1 cellular context compared by ENCODE assay signal in the genomic region with DNA sequence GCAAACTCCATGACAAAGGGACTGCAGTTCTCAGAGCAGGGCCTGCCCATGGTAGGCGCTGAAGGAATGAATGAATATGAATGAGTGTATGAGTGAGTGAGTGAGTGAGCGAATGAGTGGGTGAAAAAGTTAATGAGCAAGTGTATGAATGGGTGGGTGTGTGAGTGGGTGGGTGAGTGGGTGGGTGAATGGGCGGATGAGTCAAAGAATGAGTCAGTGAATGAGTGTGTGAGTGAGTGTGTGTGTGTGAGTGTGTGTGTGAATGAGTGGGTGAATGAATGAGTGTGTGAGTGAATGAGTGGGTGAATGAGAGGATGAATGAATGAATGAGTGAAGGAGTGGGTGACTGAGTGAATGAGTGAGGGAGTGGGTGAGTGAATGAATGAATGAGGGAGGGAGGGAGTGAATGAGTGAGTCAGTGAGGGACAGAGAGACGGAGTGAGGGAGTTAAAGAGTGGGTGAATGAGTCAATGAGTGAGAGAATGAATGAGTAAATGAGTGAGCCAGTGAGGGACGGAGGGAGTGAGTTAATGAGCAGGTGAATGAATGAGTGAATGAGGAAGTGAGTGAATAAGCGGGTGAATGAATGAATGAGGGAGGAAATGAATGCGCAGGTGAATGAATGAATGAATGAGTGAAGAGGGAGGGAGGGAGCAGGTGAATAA.
TF ChIP-seq lines count a peak whose summit lies in the region.

No MANE protein-coding gene starts in this region.

TF ChIP-seq in K562, 482 proteins besides CTCF, POLR2A, EP300 and RAD21 (continued from another document and continues in another):
- TF ChIP-seq, protein P1, sequence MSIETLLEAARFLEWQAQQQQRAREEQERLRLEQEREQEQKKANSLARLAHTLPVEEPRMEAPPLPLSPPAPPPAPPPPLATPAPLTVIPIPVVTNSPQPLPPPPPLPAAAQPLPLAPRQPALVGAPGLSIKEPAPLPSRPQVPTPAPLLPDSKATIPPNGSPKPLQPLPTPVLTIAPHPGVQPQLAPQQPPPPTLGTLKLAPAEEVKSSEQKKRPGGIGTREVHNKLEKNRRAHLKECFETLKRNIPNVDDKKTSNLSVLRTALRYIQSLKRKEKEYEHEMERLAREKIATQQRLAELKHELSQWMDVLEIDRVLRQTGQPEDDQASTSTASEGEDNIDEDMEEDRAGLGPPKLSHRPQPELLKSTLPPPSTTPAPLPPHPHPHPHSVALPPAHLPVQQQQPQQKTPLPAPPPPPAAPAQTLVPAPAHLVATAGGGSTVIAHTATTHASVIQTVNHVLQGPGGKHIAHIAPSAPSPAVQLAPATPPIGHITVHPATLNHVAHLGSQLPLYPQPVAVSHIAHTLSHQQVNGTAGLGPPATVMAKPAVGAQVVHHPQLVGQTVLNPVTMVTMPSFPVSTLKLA (conservative IDR thresholded peaks at IDR 0.05), result no peak
- TF ChIP-seq OTX1 (CRISPR knock-in tag; IDR thresholded peaks at IDR 0.05) (peak; percentile 68; the same call in 1 of the 2 replicates), ZNF444 (CRISPR knock-in tag; IDR thresholded peaks at IDR 0.05) (no peak), ZNF507 (tag; conservative IDR thresholded peaks at IDR 0.05) (no peak), TAF15 (IDR thresholded peaks at IDR 0.05; ENCODE audit: low read depth, low read length) (no peak), ZFP1 (CRISPR knock-in tag; IDR thresholded peaks at IDR 0.05) (no peak), ZNF696 (CRISPR knock-in tag; conservative IDR thresholded peaks at IDR 0.05) (no peak), FOXA1 (IDR thresholded peaks at IDR 0.05; ENCODE audit: borderline replicate concordance) (no peak), COPS2 (conservative IDR thresholded peaks at IDR 0.05) (no peak), NR4A1 (CRISPR knock-in tag; IDR thresholded peaks at IDR 0.05) (no peak), NR4A1 (tag; IDR thresholded peaks at IDR 0.05) (no peak), BACH1 (tag; IDR thresholded peaks at IDR 0.05) (no peak), TAL1 (IDR thresholded peaks at IDR 0.05) (peak; percentile 22; the same call in 1 of the 2 replicates), PHF20 (IDR thresholded peaks at IDR 0.05; ENCODE audit: partially characterized antibody) (peak; percentile 43), THRAP3 (IDR thresholded peaks at IDR 0.05; ENCODE audit: borderline replicate concordance) (no peak), ZNF384 (IDR thresholded peaks at IDR 0.05; ENCODE audit: low read depth, low read length) (no peak), ZFX (CRISPR knock-in tag; IDR thresholded peaks at IDR 0.05) (no peak), GTF2F1 (IDR thresholded peaks at IDR 0.05; ENCODE audit: low read depth, low read length) (no peak), CCNT2 (IDR thresholded peaks at IDR 0.05; ENCODE audit: borderline replicate concordance, extremely low read depth, insufficient read length, low read depth, low read length) (no peak), MTA2 (IDR thresholded peaks at IDR 0.05; ENCODE audit: low read depth) (no peak), CBX3 (IDR thresholded peaks at IDR 0.05; ENCODE audit: borderline replicate concordance in 1 of 2, low read length in 2 of 2) (no peak), CBFA2T3 (IDR thresholded peaks at IDR 0.05) (no peak), KDM2B (CRISPR knock-in tag; IDR thresholded peaks at IDR 0.05) (no peak), MYBL2 (IDR thresholded peaks at IDR 0.05; ENCODE audit: low read depth) (peak; percentile 12; the same call in 1 of the 2 replicates), MYBL2 (CRISPR knock-in tag; IDR thresholded peaks at IDR 0.05; ENCODE audit: borderline replicate concordance) (no peak), ZNF311 (CRISPR knock-in tag; IDR thresholded peaks at IDR 0.05) (no peak), SAP30 (IDR thresholded peaks at IDR 0.05; ENCODE audit: borderline replicate concordance, insufficient read depth, low read depth, low read length, poor library complexity, severe bottlenecking) (no peak), SOX6 (IDR thresholded peaks at IDR 0.05) (no peak), ZNF133 (CRISPR knock-in tag; IDR thresholded peaks at IDR 0.05) (no peak), RB1 (IDR thresholded peaks at IDR 0.05; ENCODE audit: low read depth) (no peak)
- TF ChIP-seq, protein P2, sequence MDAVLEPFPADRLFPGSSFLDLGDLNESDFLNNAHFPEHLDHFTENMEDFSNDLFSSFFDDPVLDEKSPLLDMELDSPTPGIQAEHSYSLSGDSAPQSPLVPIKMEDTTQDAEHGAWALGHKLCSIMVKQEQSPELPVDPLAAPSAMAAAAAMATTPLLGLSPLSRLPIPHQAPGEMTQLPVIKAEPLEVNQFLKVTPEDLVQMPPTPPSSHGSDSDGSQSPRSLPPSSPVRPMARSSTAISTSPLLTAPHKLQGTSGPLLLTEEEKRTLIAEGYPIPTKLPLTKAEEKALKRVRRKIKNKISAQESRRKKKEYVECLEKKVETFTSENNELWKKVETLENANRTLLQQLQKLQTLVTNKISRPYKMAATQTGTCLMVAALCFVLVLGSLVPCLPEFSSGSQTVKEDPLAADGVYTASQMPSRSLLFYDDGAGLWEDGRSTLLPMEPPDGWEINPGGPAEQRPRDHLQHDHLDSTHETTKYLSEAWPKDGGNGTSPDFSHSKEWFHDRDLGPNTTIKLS (IDR thresholded peaks at IDR 0.05; ENCODE audit: borderline replicate concordance, low read depth), result no peak
- TF ChIP-seq, protein P3, sequence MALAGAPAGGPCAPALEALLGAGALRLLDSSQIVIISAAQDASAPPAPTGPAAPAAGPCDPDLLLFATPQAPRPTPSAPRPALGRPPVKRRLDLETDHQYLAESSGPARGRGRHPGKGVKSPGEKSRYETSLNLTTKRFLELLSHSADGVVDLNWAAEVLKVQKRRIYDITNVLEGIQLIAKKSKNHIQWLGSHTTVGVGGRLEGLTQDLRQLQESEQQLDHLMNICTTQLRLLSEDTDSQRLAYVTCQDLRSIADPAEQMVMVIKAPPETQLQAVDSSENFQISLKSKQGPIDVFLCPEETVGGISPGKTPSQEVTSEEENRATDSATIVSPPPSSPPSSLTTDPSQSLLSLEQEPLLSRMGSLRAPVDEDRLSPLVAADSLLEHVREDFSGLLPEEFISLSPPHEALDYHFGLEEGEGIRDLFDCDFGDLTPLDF (CRISPR knock-in tag; IDR thresholded peaks at IDR 0.05), result no peak
- TF ChIP-seq, protein P4, sequence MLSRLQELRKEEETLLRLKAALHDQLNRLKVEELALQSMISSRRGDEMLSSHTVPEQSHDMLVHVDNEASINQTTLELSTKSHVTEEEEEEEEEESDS (CRISPR knock-in tag; IDR thresholded peaks at IDR 0.05), result no peak
- TF ChIP-seq, protein P5, sequence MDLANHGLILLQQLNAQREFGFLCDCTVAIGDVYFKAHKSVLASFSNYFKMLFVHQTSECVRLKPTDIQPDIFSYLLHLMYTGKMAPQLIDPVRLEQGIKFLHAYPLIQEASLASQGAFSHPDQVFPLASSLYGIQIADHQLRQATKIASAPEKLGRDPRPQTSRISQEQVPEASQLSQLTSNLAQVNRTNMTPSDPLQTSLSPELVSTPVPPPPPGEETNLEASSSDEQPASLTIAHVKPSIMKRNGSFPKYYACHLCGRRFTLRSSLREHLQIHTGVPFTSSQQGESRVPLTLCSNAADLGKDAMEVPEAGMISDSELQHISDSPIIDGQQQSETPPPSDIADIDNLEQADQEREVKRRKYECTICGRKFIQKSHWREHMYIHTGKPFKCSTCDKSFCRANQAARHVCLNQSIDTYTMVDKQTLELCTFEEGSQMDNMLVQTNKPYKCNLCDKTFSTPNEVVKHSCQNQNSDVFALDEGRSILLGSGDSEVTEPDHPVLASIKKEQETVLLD (IDR thresholded peaks at IDR 0.05), result 0 out of 2 replicates have a peak, but pooled peaks have one; percentile 51
- TF ChIP-seq, protein P6, sequence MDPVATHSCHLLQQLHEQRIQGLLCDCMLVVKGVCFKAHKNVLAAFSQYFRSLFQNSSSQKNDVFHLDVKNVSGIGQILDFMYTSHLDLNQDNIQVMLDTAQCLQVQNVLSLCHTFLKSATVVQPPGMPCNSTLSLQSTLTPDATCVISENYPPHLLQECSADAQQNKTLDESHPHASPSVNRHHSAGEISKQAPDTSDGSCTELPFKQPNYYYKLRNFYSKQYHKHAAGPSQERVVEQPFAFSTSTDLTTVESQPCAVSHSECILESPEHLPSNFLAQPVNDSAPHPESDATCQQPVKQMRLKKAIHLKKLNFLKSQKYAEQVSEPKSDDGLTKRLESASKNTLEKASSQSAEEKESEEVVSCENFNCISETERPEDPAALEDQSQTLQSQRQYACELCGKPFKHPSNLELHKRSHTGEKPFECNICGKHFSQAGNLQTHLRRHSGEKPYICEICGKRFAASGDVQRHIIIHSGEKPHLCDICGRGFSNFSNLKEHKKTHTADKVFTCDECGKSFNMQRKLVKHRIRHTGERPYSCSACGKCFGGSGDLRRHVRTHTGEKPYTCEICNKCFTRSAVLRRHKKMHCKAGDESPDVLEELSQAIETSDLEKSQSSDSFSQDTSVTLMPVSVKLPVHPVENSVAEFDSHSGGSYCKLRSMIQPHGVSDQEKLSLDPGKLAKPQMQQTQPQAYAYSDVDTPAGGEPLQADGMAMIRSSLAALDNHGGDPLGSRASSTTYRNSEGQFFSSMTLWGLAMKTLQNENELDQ (CRISPR knock-in tag; IDR thresholded peaks at IDR 0.05; ENCODE audit: borderline replicate concordance), result no peak
- TF ChIP-seq, protein P7, sequence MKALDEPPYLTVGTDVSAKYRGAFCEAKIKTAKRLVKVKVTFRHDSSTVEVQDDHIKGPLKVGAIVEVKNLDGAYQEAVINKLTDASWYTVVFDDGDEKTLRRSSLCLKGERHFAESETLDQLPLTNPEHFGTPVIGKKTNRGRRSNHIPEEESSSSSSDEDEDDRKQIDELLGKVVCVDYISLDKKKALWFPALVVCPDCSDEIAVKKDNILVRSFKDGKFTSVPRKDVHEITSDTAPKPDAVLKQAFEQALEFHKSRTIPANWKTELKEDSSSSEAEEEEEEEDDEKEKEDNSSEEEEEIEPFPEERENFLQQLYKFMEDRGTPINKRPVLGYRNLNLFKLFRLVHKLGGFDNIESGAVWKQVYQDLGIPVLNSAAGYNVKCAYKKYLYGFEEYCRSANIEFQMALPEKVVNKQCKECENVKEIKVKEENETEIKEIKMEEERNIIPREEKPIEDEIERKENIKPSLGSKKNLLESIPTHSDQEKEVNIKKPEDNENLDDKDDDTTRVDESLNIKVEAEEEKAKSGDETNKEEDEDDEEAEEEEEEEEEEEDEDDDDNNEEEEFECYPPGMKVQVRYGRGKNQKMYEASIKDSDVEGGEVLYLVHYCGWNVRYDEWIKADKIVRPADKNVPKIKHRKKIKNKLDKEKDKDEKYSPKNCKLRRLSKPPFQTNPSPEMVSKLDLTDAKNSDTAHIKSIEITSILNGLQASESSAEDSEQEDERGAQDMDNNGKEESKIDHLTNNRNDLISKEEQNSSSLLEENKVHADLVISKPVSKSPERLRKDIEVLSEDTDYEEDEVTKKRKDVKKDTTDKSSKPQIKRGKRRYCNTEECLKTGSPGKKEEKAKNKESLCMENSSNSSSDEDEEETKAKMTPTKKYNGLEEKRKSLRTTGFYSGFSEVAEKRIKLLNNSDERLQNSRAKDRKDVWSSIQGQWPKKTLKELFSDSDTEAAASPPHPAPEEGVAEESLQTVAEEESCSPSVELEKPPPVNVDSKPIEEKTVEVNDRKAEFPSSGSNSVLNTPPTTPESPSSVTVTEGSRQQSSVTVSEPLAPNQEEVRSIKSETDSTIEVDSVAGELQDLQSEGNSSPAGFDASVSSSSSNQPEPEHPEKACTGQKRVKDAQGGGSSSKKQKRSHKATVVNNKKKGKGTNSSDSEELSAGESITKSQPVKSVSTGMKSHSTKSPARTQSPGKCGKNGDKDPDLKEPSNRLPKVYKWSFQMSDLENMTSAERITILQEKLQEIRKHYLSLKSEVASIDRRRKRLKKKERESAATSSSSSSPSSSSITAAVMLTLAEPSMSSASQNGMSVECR (CRISPR knock-in tag; IDR thresholded peaks at IDR 0.05), result no peak
- TF ChIP-seq, protein P8, sequence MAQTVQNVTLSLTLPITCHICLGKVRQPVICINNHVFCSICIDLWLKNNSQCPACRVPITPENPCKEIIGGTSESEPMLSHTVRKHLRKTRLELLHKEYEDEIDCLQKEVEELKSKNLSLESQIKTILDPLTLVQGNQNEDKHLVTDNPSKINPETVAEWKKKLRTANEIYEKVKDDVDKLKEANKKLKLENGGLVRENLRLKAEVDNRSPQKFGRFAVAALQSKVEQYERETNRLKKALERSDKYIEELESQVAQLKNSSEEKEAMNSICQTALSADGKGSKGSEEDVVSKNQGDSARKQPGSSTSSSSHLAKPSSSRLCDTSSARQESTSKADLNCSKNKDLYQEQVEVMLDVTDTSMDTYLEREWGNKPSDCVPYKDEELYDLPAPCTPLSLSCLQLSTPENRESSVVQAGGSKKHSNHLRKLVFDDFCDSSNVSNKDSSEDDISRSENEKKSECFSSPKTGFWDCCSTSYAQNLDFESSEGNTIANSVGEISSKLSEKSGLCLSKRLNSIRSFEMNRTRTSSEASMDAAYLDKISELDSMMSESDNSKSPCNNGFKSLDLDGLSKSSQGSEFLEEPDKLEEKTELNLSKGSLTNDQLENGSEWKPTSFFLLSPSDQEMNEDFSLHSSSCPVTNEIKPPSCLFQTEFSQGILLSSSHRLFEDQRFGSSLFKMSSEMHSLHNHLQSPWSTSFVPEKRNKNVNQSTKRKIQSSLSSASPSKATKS (CRISPR knock-in tag; IDR thresholded peaks at IDR 0.05), result no peak
- TF ChIP-seq, protein P9, sequence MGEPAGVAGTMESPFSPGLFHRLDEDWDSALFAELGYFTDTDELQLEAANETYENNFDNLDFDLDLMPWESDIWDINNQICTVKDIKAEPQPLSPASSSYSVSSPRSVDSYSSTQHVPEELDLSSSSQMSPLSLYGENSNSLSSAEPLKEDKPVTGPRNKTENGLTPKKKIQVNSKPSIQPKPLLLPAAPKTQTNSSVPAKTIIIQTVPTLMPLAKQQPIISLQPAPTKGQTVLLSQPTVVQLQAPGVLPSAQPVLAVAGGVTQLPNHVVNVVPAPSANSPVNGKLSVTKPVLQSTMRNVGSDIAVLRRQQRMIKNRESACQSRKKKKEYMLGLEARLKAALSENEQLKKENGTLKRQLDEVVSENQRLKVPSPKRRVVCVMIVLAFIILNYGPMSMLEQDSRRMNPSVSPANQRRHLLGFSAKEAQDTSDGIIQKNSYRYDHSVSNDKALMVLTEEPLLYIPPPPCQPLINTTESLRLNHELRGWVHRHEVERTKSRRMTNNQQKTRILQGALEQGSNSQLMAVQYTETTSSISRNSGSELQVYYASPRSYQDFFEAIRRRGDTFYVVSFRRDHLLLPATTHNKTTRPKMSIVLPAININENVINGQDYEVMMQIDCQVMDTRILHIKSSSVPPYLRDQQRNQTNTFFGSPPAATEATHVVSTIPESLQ (CRISPR knock-in tag; IDR thresholded peaks at IDR 0.05), result no peak
- TF ChIP-seq, protein P10, sequence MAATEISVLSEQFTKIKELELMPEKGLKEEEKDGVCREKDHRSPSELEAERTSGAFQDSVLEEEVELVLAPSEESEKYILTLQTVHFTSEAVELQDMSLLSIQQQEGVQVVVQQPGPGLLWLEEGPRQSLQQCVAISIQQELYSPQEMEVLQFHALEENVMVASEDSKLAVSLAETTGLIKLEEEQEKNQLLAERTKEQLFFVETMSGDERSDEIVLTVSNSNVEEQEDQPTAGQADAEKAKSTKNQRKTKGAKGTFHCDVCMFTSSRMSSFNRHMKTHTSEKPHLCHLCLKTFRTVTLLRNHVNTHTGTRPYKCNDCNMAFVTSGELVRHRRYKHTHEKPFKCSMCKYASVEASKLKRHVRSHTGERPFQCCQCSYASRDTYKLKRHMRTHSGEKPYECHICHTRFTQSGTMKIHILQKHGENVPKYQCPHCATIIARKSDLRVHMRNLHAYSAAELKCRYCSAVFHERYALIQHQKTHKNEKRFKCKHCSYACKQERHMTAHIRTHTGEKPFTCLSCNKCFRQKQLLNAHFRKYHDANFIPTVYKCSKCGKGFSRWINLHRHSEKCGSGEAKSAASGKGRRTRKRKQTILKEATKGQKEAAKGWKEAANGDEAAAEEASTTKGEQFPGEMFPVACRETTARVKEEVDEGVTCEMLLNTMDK (IDR thresholded peaks at IDR 0.05; ENCODE audit: borderline replicate concordance, insufficient read depth, low read depth, low read length, poor library complexity, severe bottlenecking), result no peak
- TF ChIP-seq, protein P11, sequence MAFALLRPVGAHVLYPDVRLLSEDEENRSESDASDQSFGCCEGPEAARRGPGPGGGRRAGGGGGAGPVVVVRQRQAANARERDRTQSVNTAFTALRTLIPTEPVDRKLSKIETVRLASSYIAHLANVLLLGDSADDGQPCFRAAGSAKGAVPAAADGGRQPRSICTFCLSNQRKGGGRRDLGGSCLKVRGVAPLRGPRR (CRISPR knock-in tag; IDR thresholded peaks at IDR 0.05), result no peak
